Comparison of ENCODE assay signal across 18 cellular contexts in the genomic region with DNA sequence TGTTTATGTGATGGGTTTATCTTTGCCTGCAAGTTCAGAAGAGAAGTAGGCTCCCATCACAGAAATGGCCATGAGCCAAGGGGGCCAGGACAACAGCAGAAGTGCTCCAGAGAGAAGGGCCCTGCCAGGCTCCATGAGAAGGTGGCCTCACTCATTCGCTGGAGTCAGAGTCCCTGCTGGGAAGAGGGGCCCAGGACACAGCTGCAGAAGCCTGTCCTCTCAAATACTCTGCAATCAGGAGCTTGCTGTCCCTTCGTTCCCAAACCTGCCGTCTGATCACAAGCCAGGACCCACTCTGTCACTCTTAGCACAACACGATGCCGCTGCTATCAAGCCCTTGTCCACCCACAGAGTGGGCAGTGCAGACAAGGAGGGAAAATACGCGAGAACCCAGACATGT.
"Had no signal": no experiment of that assay in that cellular context is flagged by ENCODE, and none has a peak within 500 bp of the region (broad histone marks: within the 10 kb centered on the region; RNA-seq: fewer than 3 reads in every experiment).

No MANE protein-coding gene starts in this region.

- DNase-seq: Kasumi-1, MM.1S, NCI-H1092 treated with DMSO at 0.1 percent for 48 hours, NCI-H1436, NCI-H187, NCI-H2029, NCI-H2081 treated with DMSO at 0.1 percent for 48 hours, NCI-H345, NCI-H510A, NCI-H774, SIG-M5, SW 1271 had no signal

- H3K4me2 ChIP-seq: KMS-11 had no signal

- H3K27me3 ChIP-seq: SJSA1 had no signal

- H3K9ac ChIP-seq: KMS-11 had no signal

- H3K4me3 ChIP-seq: K562, SJSA1, SK-N-MC had no signal

- ATAC-seq: K562 had no signal

- H3K9me3 ChIP-seq: SJSA1 had no signal

- H3K36me3 ChIP-seq: SJSA1 had no signal

- H3K27ac ChIP-seq: HL-60, KMS-11, RWPE1, SJSA1, SK-N-MC had no signal
